ENCODE assay signal across 8 cellular contexts in genomic region chr17:57228921-57229320, GRCh38.
"Had no signal": no experiment of that assay in that cellular context is flagged by ENCODE, and none has a peak within 500 bp of the region (broad histone marks: within the 10 kb centered on the region; RNA-seq: fewer than 3 reads in every experiment).

No MANE protein-coding gene starts in this region.

- H3K4me3 Mint-ChIP-seq: GM23338, H9, HFFc6 had no signal

- H3K9me3 Mint-ChIP-seq: GM23338, H9, HFFc6 had no signal

- H3K4me3 ChIP-seq: GM23248, GM23338, HAP-1 had no signal

- DNase-seq: GM23248, GOT3, H9, HCEC 1CT, HFFc6 had no signal

- H3K4me1 ChIP-seq: HAP-1 had no signal

- H3K27ac Mint-ChIP-seq: GM23338, H9, HFFc6 had no signal

- H3K27ac ChIP-seq: GM23248 had no signal

- H3K36me3 ChIP-seq: HAP-1 had no signal

- ATAC-seq: GM23338, HCT116 had no signal
